In the genomic region with DNA sequence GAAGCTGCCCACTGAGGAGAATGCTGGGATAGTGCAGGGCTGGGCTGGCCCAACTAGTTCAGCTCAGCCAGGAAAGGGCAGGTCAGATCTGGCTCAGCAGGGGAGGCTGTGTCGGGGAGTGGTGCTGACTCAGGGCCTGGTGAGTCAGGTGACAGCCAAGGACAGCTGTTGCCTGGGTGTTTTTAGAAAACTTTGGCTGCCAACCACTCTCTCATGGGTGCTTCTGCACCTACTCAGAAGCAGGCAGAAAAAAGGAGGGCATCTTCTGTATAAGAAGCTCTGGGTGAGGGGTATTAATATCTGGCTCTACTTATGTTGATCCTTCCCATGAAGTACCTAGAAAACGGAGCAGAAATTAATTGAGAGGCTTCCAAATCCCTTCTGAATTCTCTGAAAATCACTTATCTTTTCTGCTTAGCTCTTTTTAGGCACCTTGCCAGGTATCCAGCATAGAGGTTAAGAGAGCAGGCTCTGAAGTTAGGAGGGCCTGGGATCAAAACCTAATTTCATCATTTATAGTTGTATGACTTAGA, we compare ENCODE assay signal across 8 cellular contexts. TPM values are rescaled to one million over a fixed set of nuclear protein-coding genes. Genes with fewer than 3 reads are reported as not detected.
A peak's percentile ranks its signal among the peaks of the same experiment; 100 is the strongest.
DNase-seq lines count a peak whose midpoint lies in the region; ATAC-seq lines count a peak whose summit lies in the region.

No MANE protein-coding gene starts in this region.

- H3K9ac ChIP-seq in adipocyte (ENCODE audit: low read length) (peak overlapping the region; percentile 5), skeletal muscle satellite cell (ENCODE audit: low read depth, low read length) (peak overlapping the region; percentile 37)

- H3K27me3 ChIP-seq in adipocyte (replicated peaks; ENCODE audit: control insufficient read depth, insufficient read depth, low read length), result no peaks in the 10 kb centered on the region
- H3K27me3 ChIP-seq in skeletal muscle satellite cell (ENCODE audit: control insufficient read depth, insufficient read depth, low read length), result no peaks in the 10 kb centered on the region

- peak; percentile 55 for DNase-seq in activated CD8-positive, alpha-beta memory T cell treated with anti-CD3 and anti-CD28 coated beads, Interleukin-2, amount 10 ng/mL, durations not matched to agents 7 days and 5 days
- DNase-seq in activated CD8-positive, alpha-beta memory T cell treated with anti-CD3 and anti-CD28 coated beads for 24 hours, result no peak
- peak; percentile 95 for DNase-seq in NCI-H226
- DNase-seq in adipocyte (ENCODE audit: low read depth), result peak; percentile 82
- peak; percentile 89 for DNase-seq in hepatic stellate cell (ENCODE audit: low spot score)
- no peak for DNase-seq in DMS153 treated with DMSO at 0.1 percent for 48 hours (lab: John Stamatoyannopoulos, UW; ENCODE audit: unreplicated experiment)

- no peak overlapping the region for H3K27ac Mint-ChIP-seq in activated CD8-positive, alpha-beta memory T cell treated with anti-CD3 and anti-CD28 coated beads, Interleukin-2, amount 10 ng/mL, durations not matched to agents 7 days and 5 days

- H3K4me3 ChIP-seq in adipocyte (ENCODE audit: low read length), result peak overlapping the region; percentile 5
- H3K4me3 ChIP-seq in skeletal muscle satellite cell (ENCODE audit: low read length), result no peak overlapping the region

- CTCF ChIA-PET in activated CD8-positive, alpha-beta memory T cell treated with anti-CD3 and anti-CD28 coated beads, Interleukin-2, amount 10 ng/mL, durations not matched to agents 7 days and 5 days (lab: Charles Lee), result interaction anchor here (0.8 to 2.2 kb wide), 3 partner anchors 24 to 166 kb away, joined by 3 to 7 read pairs (median 3); no protein-coding TSS in a partner anchor

- no peaks in the 10 kb centered on the region for H3K36me3 Mint-ChIP-seq in activated CD8-positive, alpha-beta memory T cell treated with anti-CD3 and anti-CD28 coated beads, Interleukin-2, amount 10 ng/mL, durations not matched to agents 7 days and 5 days

- H3K4me2 ChIP-seq in skeletal muscle satellite cell (ENCODE audit: low read length), result peak overlapping the region; percentile 55

- no peaks in the 10 kb centered on the region for H3K9me3 Mint-ChIP-seq in activated CD8-positive, alpha-beta memory T cell treated with anti-CD3 and anti-CD28 coated beads, Interleukin-2, amount 10 ng/mL, durations not matched to agents 7 days and 5 days (ENCODE audit: low read depth)

- H3K4me1 ChIP-seq in adipocyte (ENCODE audit: control insufficient read depth, insufficient read depth, low read length) (peaks cover 25% of the 10 kb centered on the region), skeletal muscle satellite cell (ENCODE audit: control insufficient read depth, insufficient read depth, low read length) (peaks cover 15% of the 10 kb centered on the region)

- peak; percentile 80 for ATAC-seq in activated CD8-positive, alpha-beta memory T cell treated with anti-CD3 and anti-CD28 coated beads, Interleukin-2, amount 10 ng/mL, durations not matched to agents 7 days and 5 days
- ATAC-seq in GM18511 (IDR thresholded peaks at IDR 0.05; ENCODE audit: unreplicated experiment), result no peak

- no peaks in the 10 kb centered on the region for H3K36me3 ChIP-seq in adipocyte (ENCODE audit: control insufficient read depth, insufficient read depth, low read length, severe bottlenecking)
- H3K36me3 ChIP-seq in skeletal muscle satellite cell (ENCODE audit: insufficient read depth, low read length), result no peaks in the 10 kb centered on the region

- H3K4me1 Mint-ChIP-seq in activated CD8-positive, alpha-beta memory T cell treated with anti-CD3 and anti-CD28 coated beads, Interleukin-2, amount 10 ng/mL, durations not matched to agents 7 days and 5 days, result peaks cover 6% of the 10 kb centered on the region

- H3K9me3 ChIP-seq in adipocyte (ENCODE audit: control insufficient read depth, low read length) (no peaks in the 10 kb centered on the region), skeletal muscle satellite cell (replicated peaks; ENCODE audit: low read length) (no peaks in the 10 kb centered on the region)

- peaks cover 2% of the 10 kb centered on the region for H3K27me3 Mint-ChIP-seq in activated CD8-positive, alpha-beta memory T cell treated with anti-CD3 and anti-CD28 coated beads, Interleukin-2, amount 10 ng/mL, durations not matched to agents 7 days and 5 days

- H3K4me3 Mint-ChIP-seq in activated CD8-positive, alpha-beta memory T cell treated with anti-CD3 and anti-CD28 coated beads, Interleukin-2, amount 10 ng/mL, durations not matched to agents 7 days and 5 days, result no peak overlapping the region

RNA-seq across cellular contexts. Expression of gene RAB10, which starts 15.6 kb away (rescaled TPM):
- 100 to 1,000 TPM; 121 to 128 TPM for total RNA-seq in activated CD8-positive, alpha-beta memory T cell treated with anti-CD3 and anti-CD28 coated beads, Interleukin-2, amount 10 ng/mL, durations not matched to agents 7 days and 5 days
- total RNA-seq in skeletal muscle satellite cell (2012; rRNA removed), result 144 and 152 TPM in 2 replicates

RNA-seq across cellular contexts. Expression of gene KIF3C, which starts 36.0 kb away (rescaled TPM):
- 10 to 100 TPM; 12.4 to 15.4 TPM for total RNA-seq in activated CD8-positive, alpha-beta memory T cell treated with anti-CD3 and anti-CD28 coated beads, Interleukin-2, amount 10 ng/mL, durations not matched to agents 7 days and 5 days
- total RNA-seq in skeletal muscle satellite cell (2012; rRNA removed), result 6.8 and 8.7 TPM in 2 replicates

Comparison
In these comparisons a context has a peak if more than half of its experiments do, and no peak if none do; other contexts are left out.
1. DNase-seq: peak in activated CD8-positive, alpha-beta memory T cell treated with anti-CD3 and anti-CD28 coated beads, Interleukin-2, amount 10 ng/mL, durations not matched to agents 7 days and 5 days (single experiment), NCI-H226 (single experiment), adipocyte (single experiment) and hepatic stellate cell (single experiment); none in activated CD8-positive, alpha-beta memory T cell treated with anti-CD3 and anti-CD28 coated beads for 24 hours (single experiment) and DMS153 treated with DMSO at 0.1 percent for 48 hours (single experiment).